Comparison of ENCODE assay signal across 22 cellular contexts in genomic region chr4:108333353-108333920, GRCh38.
"Had no signal": no experiment of that assay in that cellular context is flagged by ENCODE, and none has a peak within 500 bp of the region (broad histone marks: within the 10 kb centered on the region; RNA-seq: fewer than 3 reads in every experiment).

No MANE protein-coding gene starts in this region.

- ATAC-seq: activated CD8-positive, alpha-beta T cell treated with anti-CD3 and anti-CD28 coated beads, Interleukin-2, amount 10 ng/mL, durations not matched to agents 7 days and 5 days; activated naive CD8-positive, alpha-beta T cell treated with anti-CD3 and anti-CD28 coated beads, Interleukin-2, amount 50 U/mL, for 24 hours; foreskin keratinocyte; natural killer cell treated with Interleukin-12 subunit alpha and Interleukin-12 subunit beta and Interleukin-15 and Interleukin-18, amount 100 ng/mL, for 72 hours; stimulated activated naive CD8-positive, alpha-beta T cell treated with anti-CD3 and anti-CD28 coated beads, Interleukin-15, Interleukin-2, amounts not matched to agents 100 U/mL and 50 U/mL, for 24 hours; upper lobe of right lung had no signal

- H3K36me3 ChIP-seq: cardiac muscle cell, left ventricle myocardium inferior, spleen, upper lobe of right lung had no signal

- H3K27ac Mint-ChIP-seq: activated CD8-positive, alpha-beta T cell treated with anti-CD3 and anti-CD28 coated beads, Interleukin-2, amount 10 ng/mL, durations not matched to agents 7 days and 5 days; activated naive CD8-positive, alpha-beta T cell treated with anti-CD3 and anti-CD28 coated beads, Interleukin-2, amount 50 U/mL, for 24 hours; activated T-helper 1 cell treated with anti-CD3 and anti-CD28 coated beads, Interleukin-12 subunit alpha, Interleukin-12 subunit beta, Interleukin-2, Interleukin-4 antibody, amounts not matched to agents 30 ng/mL and 10 ng/mL and 1 ng/mL, durations not matched to agents 14 hours and 24 hours and 36 hours; dendritic cell treated with granulocyte-macrophage colony-stimulating factor and Interleukin-4, amounts not matched to agents 40 ng/mL and 50 ng/mL, for 4 days; natural killer cell treated with Interleukin-12 subunit alpha and Interleukin-12 subunit beta and Interleukin-15 and Interleukin-18, amount 100 ng/mL, for 72 hours had no signal

- H3K27me3 ChIP-seq: cardiac muscle cell, hepatocyte, spleen, upper lobe of right lung had no signal

- H3K4me3 Mint-ChIP-seq: activated CD8-positive, alpha-beta T cell treated with anti-CD3 and anti-CD28 coated beads, Interleukin-2, amount 10 ng/mL, durations not matched to agents 7 days and 5 days; activated naive CD8-positive, alpha-beta T cell treated with anti-CD3 and anti-CD28 coated beads, Interleukin-2, amount 50 U/mL, for 24 hours; activated T-helper 1 cell treated with anti-CD3 and anti-CD28 coated beads, Interleukin-12 subunit alpha, Interleukin-12 subunit beta, Interleukin-2, Interleukin-4 antibody, amounts not matched to agents 30 ng/mL and 10 ng/mL and 1 ng/mL, durations not matched to agents 14 hours and 24 hours and 36 hours; dendritic cell treated with granulocyte-macrophage colony-stimulating factor and Interleukin-4, amounts not matched to agents 40 ng/mL and 50 ng/mL, for 4 days; natural killer cell treated with Interleukin-12 subunit alpha and Interleukin-12 subunit beta and Interleukin-15 and Interleukin-18, amount 100 ng/mL, for 72 hours had no signal

- H3K4me1 ChIP-seq: foreskin keratinocyte, parathyroid adenoma, upper lobe of right lung had no signal

- H3K9me3 Mint-ChIP-seq: activated naive CD8-positive, alpha-beta T cell treated with anti-CD3 and anti-CD28 coated beads, Interleukin-2, amount 50 U/mL, for 24 hours; activated T-helper 1 cell treated with anti-CD3 and anti-CD28 coated beads, Interleukin-12 subunit alpha, Interleukin-12 subunit beta, Interleukin-2, Interleukin-4 antibody, amounts not matched to agents 30 ng/mL and 10 ng/mL and 1 ng/mL, durations not matched to agents 14 hours and 24 hours and 36 hours; dendritic cell treated with granulocyte-macrophage colony-stimulating factor and Interleukin-4, amounts not matched to agents 40 ng/mL and 50 ng/mL, for 4 days; natural killer cell treated with Interleukin-12 subunit alpha and Interleukin-12 subunit beta and Interleukin-15 and Interleukin-18, amount 100 ng/mL, for 72 hours had no signal

- H3K27me3 Mint-ChIP-seq: activated naive CD8-positive, alpha-beta T cell treated with anti-CD3 and anti-CD28 coated beads, Interleukin-2, amount 50 U/mL, for 24 hours; dendritic cell treated with granulocyte-macrophage colony-stimulating factor and Interleukin-4, amounts not matched to agents 40 ng/mL and 50 ng/mL, for 4 days had no signal

- DNase-seq: activated CD4-positive, alpha-beta T cell treated with anti-CD3 and anti-CD28 coated beads for 1 hour; activated CD4-positive, alpha-beta T cell treated with anti-CD3 and anti-CD28 coated beads, Interleukin-2, amount 50 U/mL, for 1 hour; activated CD8-positive, alpha-beta T cell treated with anti-CD3 and anti-CD28 coated beads, Interleukin-2, amount 10 ng/mL, durations not matched to agents 7 days and 5 days; activated gamma-delta T cell; activated naive CD4-positive, alpha-beta T cell treated with anti-CD3 and anti-CD28 coated beads, Interleukin-2, amount 50 U/mL, for 16 hours; activated naive CD8-positive, alpha-beta T cell treated with anti-CD3 and anti-CD28 coated beads, Interleukin-2, amount 50 U/mL, for 24 hours; effector CD4-positive, alpha-beta T cell; erythroblast; foreskin keratinocyte; left ventricle myocardium inferior; mammary epithelial cell; spleen; stimulated activated CD4-positive, alpha-beta T cell treated with anti-CD3 and anti-CD28 coated beads, Interleukin-4, amount 100 ng/mL, for 1 hour; stimulated activated naive CD8-positive, alpha-beta T cell treated with anti-CD3 and anti-CD28 coated beads, Interleukin-15, Interleukin-2, amounts not matched to agents 100 U/mL and 50 U/mL, for 24 hours; upper lobe of right lung had no signal

- H3K27ac ChIP-seq: cardiac muscle cell, foreskin keratinocyte, hepatocyte, left ventricle myocardium inferior, parathyroid adenoma, spleen, upper lobe of right lung, VCaP had no signal

- H3K36me3 Mint-ChIP-seq: natural killer cell treated with Interleukin-12 subunit alpha and Interleukin-12 subunit beta and Interleukin-15 and Interleukin-18, amount 100 ng/mL, for 72 hours had no signal

- H3K4me3 ChIP-seq: cardiac muscle cell, hepatocyte, left ventricle myocardium inferior, spleen, upper lobe of right lung had no signal

- H3K9me3 ChIP-seq: left ventricle myocardium inferior, spleen, upper lobe of right lung had no signal
